Comparison of ENCODE assay signal across 1 cellular context in genomic region chr4:13538427-13538973, GRCh38.
TF ChIP-seq lines count a peak whose summit lies in the region.

No MANE protein-coding gene starts in this region.

TF ChIP-seq in HepG2, 621 proteins besides CTCF, POLR2A, EP300 and RAD21:
- TF ChIP-seq ZNF629 (CRISPR knock-in tag; conservative IDR thresholded peaks at IDR 0.05) (peak; percentile 42; the same call in 1 of the 2 replicates), ZNF768 (CRISPR knock-in tag; IDR thresholded peaks at IDR 0.05) (peak; percentile 52; the same call in 1 of the 2 replicates), EED (CRISPR knock-in tag; IDR thresholded peaks at IDR 0.05) (no peak)
